In the genomic region with DNA sequence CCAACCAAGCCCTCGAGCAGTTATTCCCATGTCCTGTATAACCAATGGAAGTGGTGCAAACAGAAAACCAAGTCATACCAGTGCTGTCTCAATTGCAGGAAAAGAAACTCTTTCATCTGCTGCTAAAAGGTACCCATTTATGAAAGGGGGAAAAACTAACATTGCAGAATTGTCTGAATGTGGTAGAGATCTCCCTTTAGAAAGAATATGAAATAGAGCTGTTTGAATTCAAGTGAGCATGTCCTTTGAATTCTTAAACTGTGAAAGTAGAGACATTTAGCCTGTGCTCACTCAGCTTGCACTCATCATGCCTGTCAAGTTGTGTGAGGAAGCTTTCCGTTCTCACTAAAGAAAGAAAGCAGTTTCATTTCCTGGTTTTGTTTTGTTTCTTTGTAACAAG, we compare ENCODE assay signal across 9 cellular contexts.
DNase-seq lines count a peak whose midpoint lies in the region; ATAC-seq lines count a peak whose summit lies in the region.
"Had no signal": no experiment of that assay in that cellular context is flagged by ENCODE, and none has a peak within 500 bp of the region (broad histone marks: within the 10 kb centered on the region; RNA-seq: fewer than 3 reads in every experiment).

No MANE protein-coding gene starts in this region.

- H3K4me1 Mint-ChIP-seq in activated naive CD4-positive, alpha-beta T cell treated with anti-CD3 and anti-CD28 coated beads, Interleukin-2, amount 50 U/mL, for 24 hours, result peaks cover 57% of the 10 kb centered on the region

- H3K27me3 Mint-ChIP-seq in activated naive CD4-positive, alpha-beta T cell treated with anti-CD3 and anti-CD28 coated beads, Interleukin-2, amount 50 U/mL, for 24 hours, result no peaks in the 10 kb centered on the region

- H3K27ac Mint-ChIP-seq in activated naive CD4-positive, alpha-beta T cell treated with anti-CD3 and anti-CD28 coated beads, Interleukin-2, amount 50 U/mL, for 24 hours, result no peak overlapping the region

- no peaks in the 10 kb centered on the region for H3K9me3 Mint-ChIP-seq in activated naive CD4-positive, alpha-beta T cell treated with anti-CD3 and anti-CD28 coated beads, Interleukin-2, amount 50 U/mL, for 24 hours

- no peaks in the 10 kb centered on the region for H3K27me3 ChIP-seq in H7 (ENCODE audit: control insufficient read depth, insufficient read depth, low read length)

- peak overlapping the region; percentile 27 for H3K4me3 Mint-ChIP-seq in activated naive CD4-positive, alpha-beta T cell treated with anti-CD3 and anti-CD28 coated beads, Interleukin-2, amount 50 U/mL, for 24 hours

- H3K36me3 Mint-ChIP-seq in activated naive CD4-positive, alpha-beta T cell treated with anti-CD3 and anti-CD28 coated beads, Interleukin-2, amount 50 U/mL, for 24 hours, result peaks cover 7% of the 10 kb centered on the region

- no peak overlapping the region for H3K4me3 ChIP-seq in H7 (ENCODE audit: insufficient read depth, low read depth, low read length)

- DNase-seq in activated naive CD4-positive, alpha-beta T cell (lab: John Stamatoyannopoulos, UW), result no peak
- DNase-seq in RPMI8226 (peak; percentile 11), H7 (no peak), AG08395 (ENCODE audit: low spot score) (no peak), C1 segment of cervical spinal cord (lab: John Stamatoyannopoulos, UW) (no peak)
- no peak for DNase-seq in stimulated activated naive CD8-positive, alpha-beta T cell treated with anti-CD3 and anti-CD28 coated beads, Interleukin-15, Interleukin-2, amounts not matched to agents 100 U/mL and 50 U/mL, for 24 hours

- no peaks in the 10 kb centered on the region for H3K36me3 ChIP-seq in H7 (replicated peaks; ENCODE audit: control insufficient read depth, insufficient read depth, low read length)

- peak; percentile 69 for ATAC-seq in HG02798 (IDR thresholded peaks at IDR 0.05; ENCODE audit: poor library complexity, unreplicated experiment)
- ATAC-seq in stimulated activated naive CD8-positive, alpha-beta T cell treated with anti-CD3 and anti-CD28 coated beads, Interleukin-15, Interleukin-2, amounts not matched to agents 100 U/mL and 50 U/mL, for 24 hours, result peak; percentile 69
- ATAC-seq: Panc1 had no signal
